In genomic region chr12:990649-991349, GRCh38 we compare ENCODE assay signal across 1 cellular context.
TF ChIP-seq lines count a peak whose summit lies in the region.

Gene ERC1, plus strand, starts transcription at chr12:991223. Its CDS starts 36,681 bp downstream, at chr12:1027904.

TF ChIP-seq in HEK293, 187 proteins besides CTCF, POLR2A, EP300 and RAD21 (continued from another document and continues in another):
- TF ChIP-seq, protein P1, sequence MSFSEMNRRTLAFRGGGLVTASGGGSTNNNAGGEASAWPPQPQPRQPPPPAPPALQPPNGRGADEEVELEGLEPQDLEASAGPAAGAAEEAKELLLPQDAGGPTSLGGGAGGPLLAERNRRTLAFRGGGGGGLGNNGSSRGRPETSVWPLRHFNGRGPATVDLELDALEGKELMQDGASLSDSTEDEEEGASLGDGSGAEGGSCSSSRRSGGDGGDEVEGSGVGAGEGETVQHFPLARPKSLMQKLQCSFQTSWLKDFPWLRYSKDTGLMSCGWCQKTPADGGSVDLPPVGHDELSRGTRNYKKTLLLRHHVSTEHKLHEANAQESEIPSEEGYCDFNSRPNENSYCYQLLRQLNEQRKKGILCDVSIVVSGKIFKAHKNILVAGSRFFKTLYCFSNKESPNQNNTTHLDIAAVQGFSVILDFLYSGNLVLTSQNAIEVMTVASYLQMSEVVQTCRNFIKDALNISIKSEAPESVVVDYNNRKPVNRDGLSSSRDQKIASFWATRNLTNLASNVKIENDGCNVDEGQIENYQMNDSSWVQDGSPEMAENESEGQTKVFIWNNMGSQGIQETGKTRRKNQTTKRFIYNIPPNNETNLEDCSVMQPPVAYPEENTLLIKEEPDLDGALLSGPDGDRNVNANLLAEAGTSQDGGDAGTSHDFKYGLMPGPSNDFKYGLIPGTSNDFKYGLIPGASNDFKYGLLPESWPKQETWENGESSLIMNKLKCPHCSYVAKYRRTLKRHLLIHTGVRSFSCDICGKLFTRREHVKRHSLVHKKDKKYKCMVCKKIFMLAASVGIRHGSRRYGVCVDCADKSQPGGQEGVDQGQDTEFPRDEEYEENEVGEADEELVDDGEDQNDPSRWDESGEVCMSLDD (tag by site-specific recombination; IDR thresholded peaks at IDR 0.05): peak; percentile 96
- TF ChIP-seq ZNF362 (tag by site-specific recombination; IDR thresholded peaks at IDR 0.05) (no peak), IKZF3 (tag by site-specific recombination; IDR thresholded peaks at IDR 0.05) (peak; percentile 99), SETDB1 (IDR thresholded peaks at IDR 0.05; ENCODE audit: insufficient read length, low read length) (no peak), ZNF37A (tag by site-specific recombination; IDR thresholded peaks at IDR 0.05) (peak; percentile 38), ZFP41 (tag by site-specific recombination; IDR thresholded peaks at IDR 0.05; ENCODE audit: borderline replicate concordance) (no peak), ZNF488 (tag by site-specific recombination; IDR thresholded peaks at IDR 0.05) (0 out of 2 replicates have a peak, but pooled peaks have one; percentile 53), ZNF555 (tag by site-specific recombination; conservative IDR thresholded peaks at IDR 0.05) (no peak), KLF7 (tag by site-specific recombination; IDR thresholded peaks at IDR 0.05; ENCODE audit: borderline replicate concordance) (peak; percentile 79; the same call in 1 of the 2 replicates), ZNF155 (tag by site-specific recombination; IDR thresholded peaks at IDR 0.05) (no peak), OVOL3 (tag by site-specific recombination; IDR thresholded peaks at IDR 0.05) (peak; percentile 75), ZNF416 (tag by site-specific recombination; IDR thresholded peaks at IDR 0.05) (no peak), GLI2 (tag by site-specific recombination; IDR thresholded peaks at IDR 0.05; ENCODE audit: borderline replicate concordance, low read depth) (no peak), ZNF707 (tag by site-specific recombination; IDR thresholded peaks at IDR 0.05) (no peak), ZNF76 (tag by site-specific recombination; IDR thresholded peaks at IDR 0.05; ENCODE audit: borderline replicate concordance, low read depth) (peak; percentile 90), ZNF10 (tag by site-specific recombination; IDR thresholded peaks at IDR 0.05) (peak; percentile 66; the same call in 1 of the 2 replicates), ZNF24 (tag by site-specific recombination; IDR thresholded peaks at IDR 0.05) (peak; percentile 88), GLIS2 (tag by site-specific recombination; IDR thresholded peaks at IDR 0.05) (peak; percentile 100), ZNF830 (tag by site-specific recombination; IDR thresholded peaks at IDR 0.05; ENCODE audit: low read depth) (no peak), ZNF16 (tag by site-specific recombination; IDR thresholded peaks at IDR 0.05; ENCODE audit: low read depth) (peak; percentile 44; the same call in 1 of the 2 replicates), ZNF214 (tag by site-specific recombination; IDR thresholded peaks at IDR 0.05; ENCODE audit: borderline replicate concordance) (no peak), ZNF324 (tag by site-specific recombination; IDR thresholded peaks at IDR 0.05) (peak; percentile 96), SP2 (tag by site-specific recombination; IDR thresholded peaks at IDR 0.05) (peak; percentile 48), ZNF157 (tag by site-specific recombination; IDR thresholded peaks at IDR 0.05) (no peak), ZNF48 (tag by site-specific recombination; IDR thresholded peaks at IDR 0.05) (no peak), ZNF776 (tag by site-specific recombination; IDR thresholded peaks at IDR 0.05; ENCODE audit: borderline replicate concordance) (no peak), RBAK (tag by site-specific recombination; IDR thresholded peaks at IDR 0.05) (no peak), ZNF202 (tag by site-specific recombination; IDR thresholded peaks at IDR 0.05; ENCODE audit: borderline replicate concordance) (no peak), MEIS1 (CRISPR knock-in tag; IDR thresholded peaks at IDR 0.05; ENCODE audit: borderline replicate concordance) (no peak), GLI4 (tag by site-specific recombination; IDR thresholded peaks at IDR 0.05) (peak; percentile 63; the same call in 1 of the 2 replicates), SCRT1 (tag by site-specific recombination; IDR thresholded peaks at IDR 0.05; ENCODE audit: borderline replicate concordance) (no peak), ZNF239 (tag by site-specific recombination; IDR thresholded peaks at IDR 0.05) (peak; percentile 87), BCL11B (tag by site-specific recombination; IDR thresholded peaks at IDR 0.05; ENCODE audit: low read depth) (peak; percentile 91; the same call in 1 of the 2 replicates), ZNF23 (tag by site-specific recombination; IDR thresholded peaks at IDR 0.05; ENCODE audit: borderline replicate concordance) (peak; percentile 55; the same call in 1 of the 2 replicates), PRDM4 (tag by site-specific recombination; IDR thresholded peaks at IDR 0.05) (peak; percentile 84), ZNF26 (tag by site-specific recombination; IDR thresholded peaks at IDR 0.05) (no peak), ZBTB8A (tag by site-specific recombination; IDR thresholded peaks at IDR 0.05) (peak; percentile 99), FEZF1 (tag by site-specific recombination; IDR thresholded peaks at IDR 0.05) (peak; percentile 43; the same call in 1 of the 2 replicates), ZNF544 (tag by site-specific recombination; IDR thresholded peaks at IDR 0.05) (no peak), ZNF560 (tag by site-specific recombination; IDR thresholded peaks at IDR 0.05; ENCODE audit: borderline replicate concordance) (no peak), ZNF549 (tag by site-specific recombination; IDR thresholded peaks at IDR 0.05) (no peak), ZNF121 (tag by site-specific recombination; IDR thresholded peaks at IDR 0.05) (peak; percentile 61; the same call in 1 of the 2 replicates), ZNF660 (tag by site-specific recombination; IDR thresholded peaks at IDR 0.05) (peak; percentile 74), ZNF350 (tag by site-specific recombination; IDR thresholded peaks at IDR 0.05) (no peak), ZNF561 (tag by site-specific recombination; IDR thresholded peaks at IDR 0.05; ENCODE audit: borderline replicate concordance) (peak; percentile 94), ZNF521 (tag by site-specific recombination; IDR thresholded peaks at IDR 0.05) (no peak), GFI1B (tag by site-specific recombination; IDR thresholded peaks at IDR 0.05) (no peak; the same call in 1 of the 2 replicates), ZNF366 (tag by site-specific recombination; conservative IDR thresholded peaks at IDR 0.05) (peak; percentile 73), ZNF184 (tag by site-specific recombination; IDR thresholded peaks at IDR 0.05) (no peak)
- TF ChIP-seq, protein P2, sequence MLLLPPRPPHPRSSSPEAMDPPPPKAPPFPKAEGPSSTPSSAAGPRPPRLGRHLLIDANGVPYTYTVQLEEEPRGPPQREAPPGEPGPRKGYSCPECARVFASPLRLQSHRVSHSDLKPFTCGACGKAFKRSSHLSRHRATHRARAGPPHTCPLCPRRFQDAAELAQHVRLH (tag by site-specific recombination; IDR thresholded peaks at IDR 0.05): peak; percentile 83
- TF ChIP-seq, protein P3, sequence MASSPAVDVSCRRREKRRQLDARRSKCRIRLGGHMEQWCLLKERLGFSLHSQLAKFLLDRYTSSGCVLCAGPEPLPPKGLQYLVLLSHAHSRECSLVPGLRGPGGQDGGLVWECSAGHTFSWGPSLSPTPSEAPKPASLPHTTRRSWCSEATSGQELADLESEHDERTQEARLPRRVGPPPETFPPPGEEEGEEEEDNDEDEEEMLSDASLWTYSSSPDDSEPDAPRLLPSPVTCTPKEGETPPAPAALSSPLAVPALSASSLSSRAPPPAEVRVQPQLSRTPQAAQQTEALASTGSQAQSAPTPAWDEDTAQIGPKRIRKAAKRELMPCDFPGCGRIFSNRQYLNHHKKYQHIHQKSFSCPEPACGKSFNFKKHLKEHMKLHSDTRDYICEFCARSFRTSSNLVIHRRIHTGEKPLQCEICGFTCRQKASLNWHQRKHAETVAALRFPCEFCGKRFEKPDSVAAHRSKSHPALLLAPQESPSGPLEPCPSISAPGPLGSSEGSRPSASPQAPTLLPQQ (tag by site-specific recombination; IDR thresholded peaks at IDR 0.05): peak; percentile 91
- TF ChIP-seq, protein P4, sequence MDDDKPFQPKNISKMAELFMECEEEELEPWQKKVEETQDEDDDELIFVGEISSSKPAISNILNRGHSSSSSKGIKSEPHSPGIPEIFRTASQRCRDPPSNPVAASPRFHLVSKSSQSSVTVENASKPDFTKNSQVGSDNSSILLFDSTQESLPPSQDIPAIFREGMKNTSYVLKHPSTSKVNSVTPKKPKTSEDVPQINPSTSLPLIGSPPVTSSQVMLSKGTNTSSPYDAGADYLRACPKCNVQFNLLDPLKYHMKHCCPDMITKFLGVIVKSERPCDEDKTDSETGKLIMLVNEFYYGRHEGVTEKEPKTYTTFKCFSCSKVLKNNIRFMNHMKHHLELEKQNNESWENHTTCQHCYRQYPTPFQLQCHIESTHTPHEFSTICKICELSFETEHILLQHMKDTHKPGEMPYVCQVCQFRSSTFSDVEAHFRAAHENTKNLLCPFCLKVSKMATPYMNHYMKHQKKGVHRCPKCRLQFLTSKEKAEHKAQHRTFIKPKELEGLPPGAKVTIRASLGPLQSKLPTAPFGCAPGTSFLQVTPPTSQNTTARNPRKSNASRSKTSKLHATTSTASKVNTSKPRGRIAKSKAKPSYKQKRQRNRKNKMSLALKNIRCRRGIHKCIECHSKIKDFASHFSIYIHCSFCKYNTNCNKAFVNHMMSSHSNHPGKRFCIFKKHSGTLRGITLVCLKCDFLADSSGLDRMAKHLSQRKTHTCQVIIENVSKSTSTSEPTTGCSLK (tag by site-specific recombination; IDR thresholded peaks at IDR 0.05): no peak
- TF ChIP-seq, protein P5, sequence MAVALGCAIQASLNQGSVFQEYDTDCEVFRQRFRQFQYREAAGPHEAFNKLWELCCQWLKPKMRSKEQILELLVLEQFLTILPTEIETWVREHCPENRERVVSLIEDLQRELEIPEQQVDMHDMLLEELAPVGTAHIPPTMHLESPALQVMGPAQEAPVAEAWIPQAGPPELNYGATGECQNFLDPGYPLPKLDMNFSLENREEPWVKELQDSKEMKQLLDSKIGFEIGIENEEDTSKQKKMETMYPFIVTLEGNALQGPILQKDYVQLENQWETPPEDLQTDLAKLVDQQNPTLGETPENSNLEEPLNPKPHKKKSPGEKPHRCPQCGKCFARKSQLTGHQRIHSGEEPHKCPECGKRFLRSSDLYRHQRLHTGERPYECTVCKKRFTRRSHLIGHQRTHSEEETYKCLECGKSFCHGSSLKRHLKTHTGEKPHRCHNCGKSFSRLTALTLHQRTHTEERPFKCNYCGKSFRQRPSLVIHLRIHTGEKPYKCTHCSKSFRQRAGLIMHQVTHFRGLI (tag by site-specific recombination; IDR thresholded peaks at IDR 0.05): peak; percentile 57
- TF ChIP-seq, protein P6, sequence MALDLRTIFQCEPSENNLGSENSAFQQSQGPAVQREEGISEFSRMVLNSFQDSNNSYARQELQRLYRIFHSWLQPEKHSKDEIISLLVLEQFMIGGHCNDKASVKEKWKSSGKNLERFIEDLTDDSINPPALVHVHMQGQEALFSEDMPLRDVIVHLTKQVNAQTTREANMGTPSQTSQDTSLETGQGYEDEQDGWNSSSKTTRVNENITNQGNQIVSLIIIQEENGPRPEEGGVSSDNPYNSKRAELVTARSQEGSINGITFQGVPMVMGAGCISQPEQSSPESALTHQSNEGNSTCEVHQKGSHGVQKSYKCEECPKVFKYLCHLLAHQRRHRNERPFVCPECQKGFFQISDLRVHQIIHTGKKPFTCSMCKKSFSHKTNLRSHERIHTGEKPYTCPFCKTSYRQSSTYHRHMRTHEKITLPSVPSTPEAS (tag by site-specific recombination; IDR thresholded peaks at IDR 0.05): peak; percentile 98
